ENCODE assay signal across 8 cellular contexts in the genomic region with DNA sequence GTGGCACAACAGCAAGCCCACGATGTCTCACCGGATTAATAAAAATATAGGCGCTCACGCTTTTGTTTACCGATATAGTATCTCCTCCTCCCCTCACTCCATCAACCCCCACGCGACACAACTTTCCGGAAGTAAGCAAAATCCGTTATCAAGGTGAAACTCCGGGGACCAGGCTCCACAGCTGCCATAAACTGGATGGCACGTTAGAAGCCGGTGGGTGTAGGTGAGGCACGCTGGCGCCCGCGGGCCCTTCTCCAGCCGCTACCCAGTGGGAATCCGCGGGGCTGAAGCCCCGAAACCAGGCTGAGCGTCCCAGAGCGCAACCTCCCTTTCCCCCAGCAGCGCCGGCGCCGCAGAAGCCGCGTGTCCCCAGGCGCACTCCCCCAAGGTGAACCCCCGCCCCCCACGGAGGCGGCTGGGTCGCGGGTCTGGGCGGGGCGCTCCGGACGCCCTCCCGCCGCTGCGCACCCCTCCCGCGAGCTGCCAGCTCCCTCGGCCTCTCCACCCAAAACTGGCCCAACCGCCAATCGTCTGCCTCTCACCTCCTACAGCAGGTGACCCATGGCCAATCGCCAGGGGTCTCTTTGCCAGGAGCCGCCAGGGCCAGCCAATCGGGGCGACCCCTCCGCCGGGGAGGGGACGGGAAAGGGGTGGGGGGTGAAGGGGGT.
DNase-seq lines count a peak whose midpoint lies in the region; ATAC-seq and TF ChIP-seq lines count a peak whose summit lies in the region.

No MANE protein-coding gene starts in this region.

- TF ChIP-seq CTCF in AG10803 (conservative IDR thresholded peaks at IDR 0.05; ENCODE audit: low read length) (no peak), choroid plexus epithelial cell (conservative IDR thresholded peaks at IDR 0.05; ENCODE audit: low read depth, low read length) (no peak)

- H3K4me3 ChIP-seq in AG10803 (ENCODE audit: low read length) (peak overlapping the region; percentile 74), choroid plexus epithelial cell (ENCODE audit: low read depth, low read length) (peak overlapping the region; percentile 79)

- intact Hi-C loops in left colon (cut with DNase I, micrococcal nuclease), result no loop called here

- ATAC-seq in GM19043 (IDR thresholded peaks at IDR 0.05; ENCODE audit: low read depth, unreplicated experiment) (peak; percentile 93), HG03342 (IDR thresholded peaks at IDR 0.05; ENCODE audit: unreplicated experiment) (peak; percentile 92), left colon (peak; percentile 97)

- DNase-seq in AG10803 (ENCODE audit: low read depth) (peak; percentile 62), NCI-H345 treated with DMSO at 0.1 percent for 48 hours (lab: John Stamatoyannopoulos, UW; ENCODE audit: unreplicated experiment) (peak; percentile 88), choroid plexus epithelial cell (ENCODE audit: low read depth) (peak; percentile 94), left colon (peak; percentile 93 to 98)
- DNase-seq in activated CD4-positive, alpha-beta T cell treated with anti-CD3 and anti-CD28 coated beads for 24 hours (ENCODE audit: low read depth in 2 of 2), result peak; percentile 90 to 92
- DNase-seq in stimulated activated CD4-positive, alpha-beta T cell treated with anti-CD3 and anti-CD28 coated beads, Interleukin-1b, Interleukin-23, amount 100 ng/mL, for 24 hours (ENCODE audit: low read depth in 4 of 4, low spot score in 1 of 4), result peak; percentile 76 to 95 (median 90)

Comparison
In these comparisons a context has a peak if more than half of its experiments do, and no peak if none do; other contexts are left out.
1. Peak in every context shown above with its lines: DNase-seq, ATAC-seq and H3K4me3 ChIP-seq.